3 cellular contexts compared by ENCODE assay signal in genomic region chr11:36997656-36998055, GRCh38.
"Had no signal": no experiment of that assay in that cellular context is flagged by ENCODE, and none has a peak within 500 bp of the region (broad histone marks: within the 10 kb centered on the region; RNA-seq: fewer than 3 reads in every experiment).

No MANE protein-coding gene starts in this region.

- H3K4me3 ChIP-seq: GM12878 had no signal

- DNase-seq: GDM1, GF-D8 had no signal

- ATAC-seq: GM12878 had no signal
